In the genomic region with DNA sequence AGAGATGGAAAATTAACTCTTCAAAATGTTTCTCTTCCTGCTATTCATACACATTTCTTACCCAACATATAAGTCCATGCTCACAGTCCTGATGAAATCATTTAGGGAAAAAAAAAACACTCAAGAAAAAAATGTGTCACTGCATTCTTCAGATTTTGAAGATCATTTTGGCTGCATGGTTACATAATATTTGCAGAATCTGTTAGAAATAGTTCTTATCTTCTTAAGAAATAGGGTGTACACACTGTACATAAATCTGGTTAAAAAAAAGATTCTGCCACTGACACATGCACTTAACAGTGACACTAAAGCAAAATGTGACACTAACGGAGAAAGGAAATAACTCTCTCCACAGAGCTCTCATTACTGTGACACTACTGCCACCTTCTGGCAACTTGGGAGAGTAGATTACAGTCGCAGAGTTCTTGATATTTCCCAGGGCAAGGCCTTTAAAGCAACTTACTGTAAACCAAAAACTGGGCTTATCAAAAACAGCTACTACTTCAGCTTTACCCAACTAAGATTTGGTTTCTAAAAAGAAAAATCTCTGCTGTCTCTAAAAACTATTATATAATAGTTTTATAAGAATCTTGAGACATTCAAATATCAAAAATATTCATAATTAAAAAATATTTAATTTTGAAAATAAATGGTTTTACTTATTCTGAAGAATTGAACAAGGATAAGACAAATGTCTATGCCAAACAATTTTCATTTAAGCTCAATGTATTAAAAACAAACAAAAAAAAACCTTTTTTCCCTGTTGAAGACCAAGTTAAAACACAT, we compare ENCODE assay signal across 8 cellular contexts.
DNase-seq lines count a peak whose midpoint lies in the region; ATAC-seq, FAIRE-seq and TF ChIP-seq lines count a peak whose summit lies in the region.

No MANE protein-coding gene starts in this region.

- H3K9me3 ChIP-seq in Panc1 (ENCODE audit: control insufficient read depth, insufficient read depth, low read depth, low read length) (no peaks in the 10 kb centered on the region), gastroesophageal sphincter (no peaks in the 10 kb centered on the region), parathyroid adenoma (ENCODE audit: control insufficient read depth, low read length) (no peaks in the 10 kb centered on the region)

- CTCF ChIA-PET in Panc1 (lab: Charles Lee) = interaction anchor here (0.6 to 1.5 kb wide), 4 partner anchors 23 to 197 kb away, joined by 3 to 9 read pairs (median 3); no protein-coding TSS in a partner anchor

- ATAC-seq in Panc1 = peak; percentile 87
- ATAC-seq in gastroesophageal sphincter = peak; percentile 62

- H2AFZ ChIP-seq in parathyroid adenoma = no peak overlapping the region

- POLR2A ChIA-PET in Panc1 (lab: Charles Lee) = interaction anchor here (0.6 kb wide), 1 partner anchor 96 kb away, joined by 4 read pairs; no protein-coding TSS in a partner anchor

- intact Hi-C loops in Panc1 (cut with micrococcal nuclease; ENCODE audit: unreplicated experiment) = loop anchor here (1.0 to 10.0 kb wide), 2 partner anchors 22 to 91 kb away; no protein-coding TSS in a partner anchor
- intact Hi-C loops in posterior vena cava (cut with DNase I) = no loop called here

- no TSS peak for BruUV-seq in Panc1 (replicated peaks; lab: Mats Ljungman, UMichigan)

- no peak overlapping the region for H3K27ac ChIP-seq in Panc1 (ENCODE audit: low read length)
- H3K27ac ChIP-seq in gastroesophageal sphincter = no peak overlapping the region
- no peak overlapping the region for H3K27ac ChIP-seq in parathyroid adenoma

- H3K4me2 ChIP-seq in parathyroid adenoma (ENCODE audit: low read length) = no peak overlapping the region

- WGBS in gastroesophageal sphincter (ENCODE audit: low coverage in 1 of 2), 2 donors = 0% methylated on average over 2 of the region's 2 CpGs

- TF ChIP-seq CTCF in GM06990 (IDR thresholded peaks at IDR 0.05; ENCODE audit: insufficient read depth, low read length, poor library complexity, severe bottlenecking) = peak; percentile 80
- peak; percentile 78 for TF ChIP-seq CTCF in LNCAP (IDR thresholded peaks at IDR 0.05)
- peak; percentile 68; the same call in 1 of the 2 replicates for TF ChIP-seq CTCF in Panc1 (IDR thresholded peaks at IDR 0.05)
- TF ChIP-seq CTCF in gastroesophageal sphincter (IDR thresholded peaks at IDR 0.05) = peak; percentile 61 to 84 (median 70)
- peak; percentile 73 for TF ChIP-seq CTCF in parathyroid adenoma (IDR thresholded peaks at IDR 0.05)

- no peaks in the 10 kb centered on the region for H3K4me1 ChIP-seq in Panc1 (ENCODE audit: control insufficient read depth, insufficient read depth, low read length)
- peaks cover 0 to 6% (median 0%) of the 10 kb centered on the region in 3 donors for H3K4me1 ChIP-seq in gastroesophageal sphincter
- H3K4me1 ChIP-seq in parathyroid adenoma = no peaks in the 10 kb centered on the region

- TF ChIP-seq EP300 in gastroesophageal sphincter (IDR thresholded peaks at IDR 0.05) = no peak

- H3K79me2 ChIP-seq in parathyroid adenoma = no peaks in the 10 kb centered on the region

- H3K27me3 ChIP-seq in GM06990 (replicated peaks; ENCODE audit: control insufficient read depth, insufficient read depth, low read length) (no peaks in the 10 kb centered on the region), Panc1 (ENCODE audit: control insufficient read depth, insufficient read depth, low read length) (no peaks in the 10 kb centered on the region), gastroesophageal sphincter (no peaks in the 10 kb centered on the region), parathyroid adenoma (ENCODE audit: control insufficient read depth, insufficient read depth, low read length) (no peaks in the 10 kb centered on the region)

- FAIRE-seq in H54 (lab: Jason Lieb, UNC) = peak; percentile 95

- no peak overlapping the region for H3K4me3 ChIP-seq in GM06990 (replicated peaks; ENCODE audit: low read depth, low read length)
- no peak overlapping the region for H3K4me3 ChIP-seq in Panc1 (ENCODE audit: low read depth in 2 of 2, low read length in 2 of 2)
- H3K4me3 ChIP-seq in gastroesophageal sphincter = no peak overlapping the region
- H3K4me3 ChIP-seq in parathyroid adenoma (ENCODE audit: low read depth, low read length) = no peak overlapping the region

- no peak overlapping the region for H3K9ac ChIP-seq in parathyroid adenoma

- in situ Hi-C loops in Panc1 (cut with HindIII; ENCODE audit: low pct_unique_long_range_greater_than_20kb, low sequenced_read_pairs) = no loop called here

- no peak for TF ChIP-seq POLR2A in H54 (IDR thresholded peaks at IDR 0.05; ENCODE audit: low read depth, low read length)
- TF ChIP-seq POLR2A in gastroesophageal sphincter (IDR thresholded peaks at IDR 0.05) = no peak

- H3K36me3 ChIP-seq in GM06990 (ENCODE audit: control insufficient read depth, insufficient read depth, low read length) = no peaks in the 10 kb centered on the region; the same call in 1 of the 2 replicates
- no peaks in the 10 kb centered on the region for H3K36me3 ChIP-seq in Panc1 (ENCODE audit: control insufficient read depth, insufficient read depth, low read length)
- H3K36me3 ChIP-seq in gastroesophageal sphincter = peaks cover 0 to 36% of the 10 kb centered on the region in 2 donors
- no peaks in the 10 kb centered on the region for H3K36me3 ChIP-seq in parathyroid adenoma (ENCODE audit: control insufficient read depth, insufficient read depth, low read length)

- DNase-seq in GM06990 (ENCODE audit: extremely low read depth, insufficient read length) (peak; percentile 57), H54 (ENCODE audit: insufficient read length, low spot score) (peak; percentile 56), Panc1 (ENCODE audit: low read depth, low spot score) (peak; percentile 56), posterior vena cava (ENCODE audit: low spot score) (no peak)
- DNase-seq in activated T-helper 9 cell treated with anti-CD3 and anti-CD28 coated beads, Interleukin-2, amount 50 U/mL, for 16 hours (ENCODE audit: low read depth) = peak; percentile 16
